Comparison of ENCODE assay signal across 10 cellular contexts in genomic region chr14:102209224-102209966, GRCh38.
A peak's percentile ranks its signal among the peaks of the same experiment; 100 is the strongest.
DNase-seq lines count a peak whose midpoint lies in the region; ATAC-seq and TF ChIP-seq lines count a peak whose summit lies in the region.
"Had no signal": no experiment of that assay in that cellular context is flagged by ENCODE, and none has a peak within 500 bp of the region (broad histone marks: within the 10 kb centered on the region; RNA-seq: fewer than 3 reads in every experiment).

No MANE protein-coding gene starts in this region.

- POLR2A ChIA-PET in AG04450 (lab: Yijun Ruan, JAX) = no interaction called here

- no peak overlapping the region for H2BK15ac ChIP-seq in mesenchymal stem cell (ENCODE audit: low read depth, poor library complexity, severe bottlenecking)

- no peaks in the 10 kb centered on the region for H3K27me3 Mint-ChIP-seq in endodermal cell (ENCODE audit: insufficient read depth)

- H3K23ac ChIP-seq in mesenchymal stem cell (ENCODE audit: low read length in 2 of 2) = no peak overlapping the region

- CTCF ChIA-PET in AG04450 (lab: Charles Lee) = no interaction called here

- TF ChIP-seq CTCF in AG04450 (IDR thresholded peaks at IDR 0.05; ENCODE audit: low read depth, low read length) (peak; percentile 36), endodermal cell (conservative IDR thresholded peaks at IDR 0.05) (peak; percentile 70), upper lobe of left lung (IDR thresholded peaks at IDR 0.05) (peak in 1 of 6 experiments; percentile 35)

- peaks cover 50% of the 10 kb centered on the region for H3K36me3 ChIP-seq in endodermal cell (ENCODE audit: control insufficient read depth, insufficient read depth, low read length)
- H3K36me3 ChIP-seq in mesenchymal stem cell (ENCODE audit: control insufficient read depth in 1 of 2, insufficient read depth in 2 of 2, low read depth in 1 of 2, low read length in 2 of 2) = peaks cover 67 to 68% of the 10 kb centered on the region in 2 experiments
- H3K36me3 ChIP-seq in upper lobe of left lung = peaks cover 6 to 78% (median 33%) of the 10 kb centered on the region in 4 donors

- no peaks in the 10 kb centered on the region; the same call in 1 of the 2 replicates for H3K9me3 ChIP-seq in AG04450 (ENCODE audit: control insufficient read depth, insufficient read depth, low read length)
- H3K9me3 ChIP-seq in endodermal cell (ENCODE audit: control insufficient read depth, low read length) = no peaks in the 10 kb centered on the region
- H3K9me3 ChIP-seq in mesenchymal stem cell (ENCODE audit: control insufficient read depth, low read length) = no peaks in the 10 kb centered on the region
- no peaks in the 10 kb centered on the region for H3K9me3 ChIP-seq in upper lobe of left lung

- 88 to 89% methylated on average over 18 to 19 of the region's 19 CpGs for WGBS in endodermal cell (ENCODE audit: insufficient coverage in 1 of 2, insufficient read length in 1 of 2), 2 experiments
- 87% methylated on average over 18 of the region's 19 CpGs for WGBS in mesenchymal stem cell
- WGBS in upper lobe of left lung, 2 donors = 80 to 85% methylated on average over 18 to 19 of the region's 19 CpGs

- no peak for TF ChIP-seq POLR2A in upper lobe of left lung (IDR thresholded peaks at IDR 0.05)

- peaks cover 32% of the 10 kb centered on the region for H3K36me3 Mint-ChIP-seq in endodermal cell (ENCODE audit: low read depth)

- H2AFZ ChIP-seq in mesenchymal stem cell (ENCODE audit: low read depth, low read length) = no peak overlapping the region

- peaks cover 7% of the 10 kb centered on the region for H3K4me1 Mint-ChIP-seq in endodermal cell

- H4K91ac ChIP-seq in mesenchymal stem cell (ENCODE audit: low read length) = no peak overlapping the region

- H3K9ac ChIP-seq in endodermal cell (ENCODE audit: extremely low read depth, low read length, poor library complexity, severe bottlenecking) = no peak overlapping the region
- no peak overlapping the region for H3K9ac ChIP-seq in mesenchymal stem cell (ENCODE audit: low read length)

- H3K4me3 ChIP-seq in AG04450 (ENCODE audit: low read depth, low read length) (no peak overlapping the region), endodermal cell (ENCODE audit: low read length) (no peak overlapping the region), mesenchymal stem cell (ENCODE audit: insufficient read depth in 1 of 2, low read depth in 1 of 2, low read length in 2 of 2) (no peak overlapping the region), upper lobe of left lung (no peak overlapping the region)

- no peaks in the 10 kb centered on the region for H3K27me3 ChIP-seq in AG04450 (ENCODE audit: control insufficient read depth, insufficient read depth, low read length)
- no peaks in the 10 kb centered on the region for H3K27me3 ChIP-seq in endodermal cell (ENCODE audit: control insufficient read depth, insufficient read depth, low read length, poor library complexity, severe bottlenecking)
- H3K27me3 ChIP-seq in mesenchymal stem cell (ENCODE audit: control insufficient read depth in 1 of 2, insufficient read depth in 1 of 2, low read length in 2 of 2) = no peaks in the 10 kb centered on the region
- no peaks in the 10 kb centered on the region for H3K27me3 ChIP-seq in upper lobe of left lung

- no peak overlapping the region for H3K4me3 Mint-ChIP-seq in endodermal cell

- H3K4me1 ChIP-seq in endodermal cell (ENCODE audit: control insufficient read depth, insufficient read depth, low read length) = no peaks in the 10 kb centered on the region
- peaks cover 9% of the 10 kb centered on the region for H3K4me1 ChIP-seq in mesenchymal stem cell (ENCODE audit: control insufficient read depth, insufficient read depth, low read depth, low read length)
- no peaks in the 10 kb centered on the region for H3K4me1 ChIP-seq in upper lobe of left lung

- H3K27ac Mint-ChIP-seq in endodermal cell = peak overlapping the region; percentile 42

- H3K9me3 Mint-ChIP-seq in endodermal cell = no peaks in the 10 kb centered on the region

- no peak overlapping the region for H2BK120ac ChIP-seq in mesenchymal stem cell (ENCODE audit: low read depth, low read length)

- H2AK5ac ChIP-seq in mesenchymal stem cell (ENCODE audit: low read length, severe bottlenecking) = no peak overlapping the region

- no peak overlapping the region for H3K18ac ChIP-seq in mesenchymal stem cell (ENCODE audit: low read depth in 1 of 2, low read length in 2 of 2)

- DNase-seq in AG04450 (ENCODE audit: low read depth, low spot score) (no peak), HuH-7.5 (ENCODE audit: low spot score) (peak; percentile 53), endodermal cell (peak; percentile 81), mesenchymal stem cell (peak; percentile 38), NCI-H2081 (lab: John Stamatoyannopoulos, UW) (no peak), upper lobe of left lung (no peak)
- DNase-seq: NCI-H1436; stimulated activated CD4-positive, alpha-beta T cell treated with anti-CD3 and anti-CD28 coated beads, Interleukin-4, amount 100 ng/mL, for 4 hours had no signal

- H3K4ac ChIP-seq in mesenchymal stem cell (ENCODE audit: low read depth in 1 of 2, low read length in 2 of 2) = no peak overlapping the region

- H3K14ac ChIP-seq in mesenchymal stem cell (ENCODE audit: low read length in 2 of 2) = no peak overlapping the region

- H3K27ac ChIP-seq in AG04450 (ENCODE audit: low read depth, low read length) (no peak overlapping the region), endodermal cell (ENCODE audit: low read depth, low read length) (no peak overlapping the region), mesenchymal stem cell (ENCODE audit: low read length, poor library complexity, severe bottlenecking) (no peak overlapping the region), upper lobe of left lung (no peak overlapping the region)

- TF ChIP-seq EP300 in upper lobe of left lung (IDR thresholded peaks at IDR 0.05) = no peak

- peaks cover 54% of the 10 kb centered on the region for H3K79me1 ChIP-seq in mesenchymal stem cell (replicated peaks; ENCODE audit: low read length, poor library complexity, severe bottlenecking)

- H2BK12ac ChIP-seq in mesenchymal stem cell (ENCODE audit: low read length in 2 of 2) = no peak overlapping the region

- H3K4me2 ChIP-seq in mesenchymal stem cell (ENCODE audit: low read length, poor library complexity, severe bottlenecking) = no peak overlapping the region

- no peak overlapping the region for H2BK5ac ChIP-seq in mesenchymal stem cell (ENCODE audit: low read depth, low read length, poor library complexity, severe bottlenecking)

- ATAC-seq in HG03439 (IDR thresholded peaks at IDR 0.05; ENCODE audit: unreplicated experiment) (no peak), upper lobe of left lung (ENCODE audit: low FRiP score in 2 of 2) (no peak), HG02884 (IDR thresholded peaks at IDR 0.05; ENCODE audit: unreplicated experiment) (no peak)

- H4K8ac ChIP-seq in mesenchymal stem cell (ENCODE audit: low read length) = no peak overlapping the region

Comparison
In these comparisons a context has a peak if more than half of its experiments do, and no peak if none do; other contexts are left out.
1. DNase-seq: peak in HuH-7.5 (single experiment), endodermal cell (single experiment) and mesenchymal stem cell (single experiment); none in AG04450 (single experiment), NCI-H2081 (0 of 2) and upper lobe of left lung (0 of 2).